Comparison of ENCODE assay signal across 9 cellular contexts in genomic region chr17:38418693-38419507, GRCh38. TPM values are rescaled to one million over a fixed set of nuclear protein-coding genes. Genes with fewer than 3 reads are reported as not detected.
A peak's percentile ranks its signal among the peaks of the same experiment; 100 is the strongest.
DNase-seq lines count a peak whose midpoint lies in the region; ATAC-seq and TF ChIP-seq lines count a peak whose summit lies in the region.
"Had no signal": no experiment of that assay in that cellular context is flagged by ENCODE, and none has a peak within 500 bp of the region (broad histone marks: within the 10 kb centered on the region; RNA-seq: fewer than 3 reads in every experiment).

No MANE protein-coding gene starts in this region.

- DNase-seq in heart right ventricle, result no peak
- no peak for DNase-seq in Right ventricle myocardium superior
- no peak for DNase-seq in WTC11 (ENCODE audit: low spot score)
- peak; percentile 55 for DNase-seq in left kidney (ENCODE audit: low read depth, low spot score)
- DNase-seq in type B pancreatic cell (ENCODE audit: extremely low spot score, unreplicated experiment), result no peak
- no peak for DNase-seq in stimulated activated naive CD4-positive, alpha-beta T cell treated with Interleukin-2 at 50 U/mL for 16 hours (lab: John Stamatoyannopoulos, UW)
- DNase-seq in central memory CD4-positive, alpha-beta T cell, result no peak
- no peak for DNase-seq in NCI-H526 treated with DMSO at 0.1 percent for 48 hours (lab: John Stamatoyannopoulos, UW)

- H3K36me3 ChIP-seq in heart right ventricle, result no peaks in the 10 kb centered on the region
- H3K36me3 ChIP-seq: SJSA1 had no signal

- no peaks in the 10 kb centered on the region for H3K9me3 ChIP-seq in heart right ventricle
- H3K9me3 ChIP-seq: SJSA1 had no signal

- no peaks in the 10 kb centered on the region for H3K36me3 Mint-ChIP-seq in WTC11
- no peaks in the 10 kb centered on the region for H3K36me3 Mint-ChIP-seq in type B pancreatic cell

- peak overlapping the region in 8 of 10 donors; percentile 26 to 43 (median 36) for H3K4me3 ChIP-seq in heart right ventricle
- H3K4me3 ChIP-seq: SJSA1 had no signal

- peaks cover 7 to 52% (median 32%) of the 10 kb centered on the region in 9 donors for H3K4me1 ChIP-seq in heart right ventricle

- H3K4me3 Mint-ChIP-seq in WTC11, result peak overlapping the region; percentile 86
- peak overlapping the region; percentile 89 for H3K4me3 Mint-ChIP-seq in type B pancreatic cell

- ATAC-seq in heart right ventricle (no peak), Right ventricle myocardium superior (ENCODE audit: poor library complexity) (no peak), WTC11 (peak; percentile 3)

- H3K27ac ChIP-seq in heart right ventricle, result no peak overlapping the region
- H3K27ac ChIP-seq: SJSA1 had no signal

- intact Hi-C loops in heart right ventricle (cut with DNase I), result loop anchor here in 2 of 10 donors (5.0 to 10.0 kb wide), 2 partner anchors 77 to 246 kb away; partner anchors contain the start of gene GPR179 (in 1 of the 2)
- intact Hi-C loops in Right ventricle myocardium superior (cut with DNase I), result no loop called here

- H3K9me3 Mint-ChIP-seq in WTC11 (no peaks in the 10 kb centered on the region), type B pancreatic cell (no peaks in the 10 kb centered on the region)

- POLR2A ChIA-PET in WTC11 (lab: Charles Lee), result interaction anchor here (0.6 to 5.4 kb wide), 4 partner anchors 9 to 89 kb away, joined by 3 to 26 read pairs (median 4); partner anchors contain the start of gene ARHGAP23

- WGBS in heart right ventricle, 2 donors, result 3 to 5% methylated on average over 35 to 78 of the region's 78 CpGs

- H3K27me3 ChIP-seq in heart right ventricle, result peaks cover 0 to 64% (median 23%) of the 10 kb centered on the region in 7 donors

- H3K27ac Mint-ChIP-seq in WTC11 (no peak overlapping the region), type B pancreatic cell (peak overlapping the region; percentile 72)

- H3K27me3 Mint-ChIP-seq in WTC11 (ENCODE audit: low read depth), result peaks cover 38% of the 10 kb centered on the region
- peaks cover 41% of the 10 kb centered on the region for H3K27me3 Mint-ChIP-seq in type B pancreatic cell

- no peak for TF ChIP-seq CTCF in heart right ventricle (IDR thresholded peaks at IDR 0.05)
- no peak for TF ChIP-seq CTCF in WTC11 (IDR thresholded peaks at IDR 0.05)
- no peak for TF ChIP-seq CTCF in type B pancreatic cell (conservative IDR thresholded peaks at IDR 0.05)

- H3K4me1 Mint-ChIP-seq in WTC11 (peaks cover 59% of the 10 kb centered on the region), type B pancreatic cell (ENCODE audit: unreplicated experiment) (peaks cover 8% of the 10 kb centered on the region)

- CTCF ChIA-PET in WTC11 (lab: Charles Lee), result interaction anchor here (0.6 to 9.5 kb wide), 15 partner anchors 15 to 1060 kb away, joined by 3 to 222 read pairs (median 3); no protein-coding TSS in a partner anchor

TF ChIP-seq in WTC11, 78 proteins besides CTCF, POLR2A, EP300 and RAD21 (continues in another document):
- TF ChIP-seq ETV6 (CRISPR knock-in tag; IDR thresholded peaks at IDR 0.05), result peak; percentile 34; the same call in 1 of the 2 replicates
- TF ChIP-seq NR2C2 (CRISPR knock-in tag; IDR thresholded peaks at IDR 0.05), result no peak
- TF ChIP-seq PRRX2 (CRISPR knock-in tag; IDR thresholded peaks at IDR 0.05), result no peak
- TF ChIP-seq USF1 (CRISPR knock-in tag; IDR thresholded peaks at IDR 0.05), result no peak
- TF ChIP-seq STAT6 (CRISPR knock-in tag; conservative IDR thresholded peaks at IDR 0.05; ENCODE audit: low read depth), result no peak
- TF ChIP-seq SOX15 (CRISPR knock-in tag; IDR thresholded peaks at IDR 0.05), result no peak
- no peak for TF ChIP-seq MLX (CRISPR knock-in tag; IDR thresholded peaks at IDR 0.05)
- no peak for TF ChIP-seq HMGXB4 (CRISPR knock-in tag; IDR thresholded peaks at IDR 0.05)
- TF ChIP-seq HMGA2 (CRISPR knock-in tag; IDR thresholded peaks at IDR 0.05), result no peak
- no peak for TF ChIP-seq CREB1 (CRISPR knock-in tag; IDR thresholded peaks at IDR 0.05)
- no peak for TF ChIP-seq E2F5 (CRISPR knock-in tag; IDR thresholded peaks at IDR 0.05)
- TF ChIP-seq AFF4 (CRISPR knock-in tag; IDR thresholded peaks at IDR 0.05; ENCODE audit: borderline replicate concordance), result no peak
- TF ChIP-seq SMAD4 (CRISPR knock-in tag; IDR thresholded peaks at IDR 0.05), result no peak

RNA-seq across cellular contexts. Expression of gene ARHGAP23, which starts 9.4 kb away (rescaled TPM):
- total RNA-seq in heart right ventricle (10 to 100 TPM; 48.3 to 78.4 (median 68.0) TPM), Right ventricle myocardium superior (58.3 TPM), WTC11 (2021) (49.1 to 66.0 TPM (median 56.6 TPM) in 3 replicates), type B pancreatic cell (ENCODE audit: low replicate concordance) (114 and 333 TPM in 2 replicates)
- 10 to 100 TPM; 31.5 to 33.2 TPM for polyA plus RNA-seq in heart right ventricle
